In the genomic region with DNA sequence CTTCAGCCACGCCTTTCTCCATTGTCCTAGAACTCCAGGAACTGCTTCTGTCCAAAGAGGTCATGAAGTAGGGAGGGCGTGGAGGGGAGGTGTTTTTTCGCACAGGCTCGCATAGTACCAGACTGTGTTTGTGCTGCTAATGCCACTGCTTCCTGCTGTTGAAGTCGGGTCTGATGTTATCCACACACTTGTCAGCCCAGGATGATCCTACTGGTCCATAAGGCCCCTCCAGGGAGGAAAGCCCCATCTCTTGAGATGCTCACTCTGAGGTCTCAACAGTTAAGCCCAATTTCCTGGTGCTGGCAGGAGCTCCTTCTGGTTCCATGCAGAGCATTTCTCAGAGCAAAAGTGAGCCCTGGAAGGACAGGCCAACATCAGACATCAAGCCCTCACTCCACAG, we compare ENCODE assay signal across 33 cellular contexts.
"Had no signal": no experiment of that assay in that cellular context is flagged by ENCODE, and none has a peak within 500 bp of the region (broad histone marks: within the 10 kb centered on the region; RNA-seq: fewer than 3 reads in every experiment).

No MANE protein-coding gene starts in this region.

- H3K4me1 Mint-ChIP-seq: activated B cell treated with CpG ODN at 0.5 μM for 24 hours; activated naive CD4-positive, alpha-beta T cell treated with anti-CD3 and anti-CD28 coated beads, Interleukin-2, amount 50 U/mL, for 24 hours; activated naive CD8-positive, alpha-beta T cell treated with anti-CD3 and anti-CD28 coated beads for 36 hours; activated naive CD8-positive, alpha-beta T cell treated with anti-CD3 and anti-CD28 coated beads, Interleukin-2, amount 50 U/mL, for 24 hours; T-helper 17 cell had no signal

- H3K36me3 Mint-ChIP-seq: activated naive CD4-positive, alpha-beta T cell treated with anti-CD3 and anti-CD28 coated beads, Interleukin-2, amount 50 U/mL, for 24 hours; activated naive CD8-positive, alpha-beta T cell treated with anti-CD3 and anti-CD28 coated beads for 36 hours had no signal

- H3K27ac Mint-ChIP-seq: activated B cell treated with CpG ODN at 0.5 μM for 24 hours; activated CD8-positive, alpha-beta T cell treated with anti-CD3 and anti-CD28 coated beads for 36 hours; activated naive CD4-positive, alpha-beta T cell treated with anti-CD3 and anti-CD28 coated beads for 36 hours; activated naive CD4-positive, alpha-beta T cell treated with anti-CD3 and anti-CD28 coated beads, Interleukin-2, amount 50 U/mL, for 24 hours; activated naive CD8-positive, alpha-beta T cell treated with anti-CD3 and anti-CD28 coated beads for 36 hours; activated naive CD8-positive, alpha-beta T cell treated with anti-CD3 and anti-CD28 coated beads, Interleukin-2, amount 50 U/mL, for 24 hours; activated T-helper 1 cell treated with anti-CD3 and anti-CD28 coated beads, Interleukin-12 subunit alpha, Interleukin-12 subunit beta, Interleukin-2, Interleukin-4 antibody, amounts not matched to agents 30 ng/mL and 10 ng/mL and 1 ng/mL, durations not matched to agents 14 hours and 24 hours and 36 hours; activated T-helper 2 cell treated with anti-CD3 and anti-CD28 coated beads, Interferon-gamma antibody, Interleukin-2, Interleukin-4, amounts not matched to agents 10 μg/mL and 5 μg/mL and 100 μg/mL, durations not matched to agents 14 hours and 24 hours and 36 hours; endodermal cell; T-helper 17 cell; T-helper 2 cell treated with Interferon-gamma antibody and Interleukin-4, amounts not matched to agents 5 μg/mL and 100 μg/mL, for 36 hours had no signal

- H3K9me3 ChIP-seq: adrenal gland, body of pancreas, colonic mucosa had no signal

- H3K4me3 ChIP-seq: adrenal gland, body of pancreas, cardiac muscle cell, colonic mucosa had no signal

- H3K4me3 Mint-ChIP-seq: activated B cell treated with CpG ODN at 0.5 μM for 24 hours; activated CD8-positive, alpha-beta T cell treated with anti-CD3 and anti-CD28 coated beads for 36 hours; activated naive CD4-positive, alpha-beta T cell treated with anti-CD3 and anti-CD28 coated beads for 36 hours; activated naive CD4-positive, alpha-beta T cell treated with anti-CD3 and anti-CD28 coated beads, Interleukin-2, amount 50 U/mL, for 24 hours; activated naive CD8-positive, alpha-beta T cell treated with anti-CD3 and anti-CD28 coated beads for 36 hours; activated naive CD8-positive, alpha-beta T cell treated with anti-CD3 and anti-CD28 coated beads, Interleukin-2, amount 50 U/mL, for 24 hours; activated T-helper 1 cell treated with anti-CD3 and anti-CD28 coated beads, Interleukin-12 subunit alpha, Interleukin-12 subunit beta, Interleukin-2, Interleukin-4 antibody, amounts not matched to agents 30 ng/mL and 10 ng/mL and 1 ng/mL, durations not matched to agents 14 hours and 24 hours and 36 hours; endodermal cell; T-helper 17 cell; T-helper 2 cell treated with Interferon-gamma antibody and Interleukin-4, amounts not matched to agents 5 μg/mL and 100 μg/mL, for 36 hours had no signal

- DNase-seq: activated B cell treated with CpG ODN at 0.5 μM for 24 hours; activated CD4-positive, alpha-beta T cell treated with anti-CD3 and anti-CD28 coated beads for 48 hours; activated CD4-positive, alpha-beta T cell treated with anti-CD3 and anti-CD28 coated beads, Interleukin-2, amount 50 U/mL, for 1 hour; activated CD4-positive, alpha-beta T cell treated with anti-CD3 and anti-CD28 coated beads, Interleukin-2, amount 50 U/mL, for 48 hours; activated CD8-positive, alpha-beta memory T cell treated with anti-CD3 and anti-CD28 coated beads for 24 hours; activated CD8-positive, alpha-beta T cell treated with anti-CD3 and anti-CD28 coated beads for 36 hours; activated effector memory CD4-positive, alpha-beta T cell treated with anti-CD3 and anti-CD28 coated beads, Interleukin-2, amount 50 U/mL, for 16 hours; activated naive CD4-positive, alpha-beta T cell treated with anti-CD3 and anti-CD28 coated beads for 36 hours; activated naive CD8-positive, alpha-beta T cell treated with anti-CD3 and anti-CD28 coated beads for 36 hours; activated naive CD8-positive, alpha-beta T cell treated with anti-CD3 and anti-CD28 coated beads, Interleukin-2, amount 50 U/mL, for 24 hours; activated T-cell treated with anti-CD3 and anti-CD28 coated beads, Interleukin-2, amount 50 U/mL, for 48 hours; adrenal gland; amygdala; aorta; body of pancreas; central memory CD4-positive, alpha-beta T cell; cerebellar nuclear complex; colonic mucosa; effector CD8-positive, alpha-beta T cell; endodermal cell; foreskin fibroblast; glutamatergic neuron; T-helper 1 cell; T-helper 17 cell; T1000; WERI-Rb-1 had no signal

- H3K36me3 ChIP-seq: adrenal gland, cardiac muscle cell, colonic mucosa, WERI-Rb-1 had no signal

- H3K27me3 ChIP-seq: adrenal gland, body of pancreas, cardiac muscle cell, colonic mucosa had no signal

- H3K4me1 ChIP-seq: adrenal gland, body of pancreas, colonic mucosa had no signal

- H3K27ac ChIP-seq: adrenal gland, body of pancreas, cardiac muscle cell, colonic mucosa, WERI-Rb-1 had no signal

- H3K27me3 Mint-ChIP-seq: activated B cell treated with CpG ODN at 0.5 μM for 24 hours; activated CD8-positive, alpha-beta T cell treated with anti-CD3 and anti-CD28 coated beads for 36 hours; activated naive CD4-positive, alpha-beta T cell treated with anti-CD3 and anti-CD28 coated beads, Interleukin-2, amount 50 U/mL, for 24 hours; activated naive CD8-positive, alpha-beta T cell treated with anti-CD3 and anti-CD28 coated beads for 36 hours; activated naive CD8-positive, alpha-beta T cell treated with anti-CD3 and anti-CD28 coated beads, Interleukin-2, amount 50 U/mL, for 24 hours; T-helper 17 cell had no signal

- ATAC-seq: activated CD4-positive, CD25-positive, alpha-beta regulatory T cell treated with anti-CD3 and anti-CD28 coated beads, Interleukin-2, amount 50 U/mL, for 24 hours; activated CD8-positive, alpha-beta T cell treated with anti-CD3 and anti-CD28 coated beads for 36 hours; activated naive CD8-positive, alpha-beta T cell treated with anti-CD3 and anti-CD28 coated beads, Interleukin-2, amount 50 U/mL, for 24 hours; body of pancreas; esophagus mucosa; T-helper 17 cell had no signal

- H3K9me3 Mint-ChIP-seq: activated B cell treated with CpG ODN at 0.5 μM for 24 hours had no signal
